ENCODE assay signal across 40 cellular contexts in the genomic region with DNA sequence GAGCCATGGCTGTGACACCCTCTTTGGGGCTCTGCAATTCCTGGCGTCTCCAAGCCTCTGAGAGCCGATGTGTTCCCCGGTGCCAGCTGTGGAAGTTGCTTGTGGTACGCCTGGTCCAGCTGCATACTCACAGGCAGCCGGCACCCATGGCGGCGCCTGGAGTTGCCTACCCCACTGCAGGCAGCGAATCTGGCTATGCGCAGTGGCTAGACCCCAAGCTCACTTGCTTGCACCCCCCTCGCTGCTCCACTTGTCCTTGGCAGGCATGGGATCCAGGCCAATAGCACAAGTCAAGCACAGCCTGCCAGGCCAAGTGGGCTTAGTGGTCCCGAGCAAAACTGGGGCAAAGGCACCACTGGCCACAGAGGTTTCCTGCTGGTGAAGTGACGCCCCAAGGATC. TPM values are rescaled to one million over a fixed set of nuclear protein-coding genes. Genes with fewer than 3 reads are reported as not detected.
"Had no signal": no experiment of that assay in that cellular context is flagged by ENCODE, and none has a peak within 500 bp of the region (broad histone marks: within the 10 kb centered on the region; RNA-seq: fewer than 3 reads in every experiment).

No MANE protein-coding gene starts in this region.

- H3K27me3 ChIP-seq: brain microvascular endothelial cell, esophagus muscularis mucosa, heart right ventricle, suprapubic skin, tibial nerve, uterus had no signal

- H3K9me3 Mint-ChIP-seq: T-helper 1 cell treated with Interleukin-12 subunit alpha and Interleukin-12 subunit beta and Interleukin-4 antibody, amounts not matched to agents 30 μg/mL and 1 μg/mL, for 36 hours had no signal

- DNase-seq: activated CD4-positive, alpha-beta T cell treated with anti-CD3 and anti-CD28 coated beads for 48 hours; activated CD4-positive, alpha-beta T cell treated with anti-CD3 and anti-CD28 coated beads, Interleukin-2, amount 50 U/mL, for 48 hours; activated CD8-positive, alpha-beta memory T cell treated with anti-CD3 and anti-CD28 coated beads, Interleukin-2, amount 50 U/mL, for 48 hours; activated gamma-delta T cell; activated naive CD4-positive, alpha-beta T cell treated with anti-CD3 and anti-CD28 coated beads, Interleukin-2, amount 10 ng/mL, durations not matched to agents 7 days and 5 days; activated naive CD8-positive, alpha-beta T cell treated with anti-CD3 and anti-CD28 coated beads, Interleukin-2, amount 10 ng/mL, durations not matched to agents 7 days and 5 days; activated T-cell treated with anti-CD3 and anti-CD28 coated beads, Interleukin-2, amount 50 U/mL, for 24 hours; amniotic stem cell; brain microvascular endothelial cell; caudate nucleus; foreskin melanocyte; heart right ventricle; kidney glomerular epithelial cell; small intestine; stimulated activated CD4-positive, alpha-beta T cell treated with anti-CD3 and anti-CD28 coated beads, Interleukin-4, amount 100 ng/mL, for 4 hours; stimulated activated CD8-positive, alpha-beta memory T cell treated with anti-CD3 and anti-CD28 coated beads, Interleukin-4, amount 100 ng/mL, for 48 hours; stimulated activated naive CD4-positive, alpha-beta T cell; SW 1271; T-helper 9 cell; uterus had no signal

- H3K4me1 Mint-ChIP-seq: activated naive CD4-positive, alpha-beta T cell treated with anti-CD3 and anti-CD28 coated beads, Interleukin-2, amount 10 ng/mL, durations not matched to agents 7 days and 5 days; activated naive CD8-positive, alpha-beta T cell treated with anti-CD3 and anti-CD28 coated beads, Interleukin-2, amount 10 ng/mL, durations not matched to agents 7 days and 5 days had no signal

- H3K36me3 ChIP-seq: brain microvascular endothelial cell, esophagus muscularis mucosa, heart right ventricle, suprapubic skin, tibial nerve, uterus had no signal

- FAIRE-seq: astrocyte, TTC549 had no signal

- H3K27ac Mint-ChIP-seq: activated naive CD4-positive, alpha-beta T cell treated with anti-CD3 and anti-CD28 coated beads, Interleukin-2, amount 10 ng/mL, durations not matched to agents 7 days and 5 days; activated naive CD8-positive, alpha-beta T cell treated with anti-CD3 and anti-CD28 coated beads, Interleukin-2, amount 10 ng/mL, durations not matched to agents 7 days and 5 days; activated T-cell treated with anti-CD3 and anti-CD28 coated beads, Interleukin-2, amount 50 U/mL, for 24 hours; natural killer cell treated with Interleukin-12 subunit alpha and Interleukin-12 subunit beta and Interleukin-15 and Interleukin-18, amount 100 ng/mL, for 72 hours; progenitor cell of endocrine pancreas; T-helper 1 cell treated with Interleukin-12 subunit alpha and Interleukin-12 subunit beta and Interleukin-4 antibody, amounts not matched to agents 30 μg/mL and 1 μg/mL, for 36 hours had no signal

- H3K4me3 Mint-ChIP-seq: activated naive CD4-positive, alpha-beta T cell treated with anti-CD3 and anti-CD28 coated beads, Interleukin-2, amount 10 ng/mL, durations not matched to agents 7 days and 5 days; activated naive CD8-positive, alpha-beta T cell treated with anti-CD3 and anti-CD28 coated beads, Interleukin-2, amount 10 ng/mL, durations not matched to agents 7 days and 5 days; activated T-cell treated with anti-CD3 and anti-CD28 coated beads, Interleukin-2, amount 50 U/mL, for 24 hours; natural killer cell treated with Interleukin-12 subunit alpha and Interleukin-12 subunit beta and Interleukin-15 and Interleukin-18, amount 100 ng/mL, for 72 hours; T-helper 1 cell treated with Interleukin-12 subunit alpha and Interleukin-12 subunit beta and Interleukin-4 antibody, amounts not matched to agents 30 μg/mL and 1 μg/mL, for 36 hours had no signal

- H3K27me3 Mint-ChIP-seq: activated naive CD4-positive, alpha-beta T cell treated with anti-CD3 and anti-CD28 coated beads, Interleukin-2, amount 10 ng/mL, durations not matched to agents 7 days and 5 days; activated naive CD8-positive, alpha-beta T cell treated with anti-CD3 and anti-CD28 coated beads, Interleukin-2, amount 10 ng/mL, durations not matched to agents 7 days and 5 days; activated T-cell treated with anti-CD3 and anti-CD28 coated beads, Interleukin-2, amount 50 U/mL, for 24 hours; natural killer cell treated with Interleukin-12 subunit alpha and Interleukin-12 subunit beta and Interleukin-15 and Interleukin-18, amount 100 ng/mL, for 72 hours; progenitor cell of endocrine pancreas had no signal

- H3K27ac ChIP-seq: brain microvascular endothelial cell, esophagus muscularis mucosa, heart right ventricle, suprapubic skin, tibial nerve, uterus, VCaP had no signal

- H3K36me3 Mint-ChIP-seq: activated naive CD4-positive, alpha-beta T cell treated with anti-CD3 and anti-CD28 coated beads, Interleukin-2, amount 10 ng/mL, durations not matched to agents 7 days and 5 days; activated naive CD8-positive, alpha-beta T cell treated with anti-CD3 and anti-CD28 coated beads, Interleukin-2, amount 10 ng/mL, durations not matched to agents 7 days and 5 days; natural killer cell treated with Interleukin-12 subunit alpha and Interleukin-12 subunit beta and Interleukin-15 and Interleukin-18, amount 100 ng/mL, for 72 hours had no signal

- H3K4me1 ChIP-seq: esophagus muscularis mucosa, heart right ventricle, suprapubic skin, tibial nerve, uterus had no signal

- ATAC-seq: activated CD4-positive, CD25-positive, alpha-beta regulatory T cell treated with anti-CD3 and anti-CD28 coated beads, Interleukin-2, amount 50 U/mL, for 24 hours; heart right ventricle; left lobe of liver; mucosa of descending colon; natural killer cell treated with Interleukin-12 subunit alpha and Interleukin-12 subunit beta and Interleukin-15 and Interleukin-18, amount 100 ng/mL, for 72 hours; sciatic nerve had no signal

- H3K9me3 ChIP-seq: mucosa of descending colon, suprapubic skin, tibial nerve, uterus had no signal

- H3K4me3 ChIP-seq: esophagus muscularis mucosa, heart right ventricle, mucosa of descending colon, suprapubic skin, tibial nerve, uterus had no signal

RNA-seq across cellular contexts. Expression of gene GABRA6, which starts 24.7 kb away (rescaled TPM):
- total RNA-seq: activated CD8-positive, alpha-beta memory T cell treated with anti-CD3 and anti-CD28 coated beads for 36 hours; activated naive CD8-positive, alpha-beta T cell treated with anti-CD3 and anti-CD28 coated beads, Interleukin-2, amount 10 ng/mL, durations not matched to agents 7 days and 5 days; astrocyte; esophagus muscularis mucosa; glomerular endothelial cell; heart right ventricle; left lobe of liver; lung microvascular endothelial cell; mesenteric fat pad; mucosa of descending colon; myocyte; natural killer cell treated with Interleukin-12 subunit alpha and Interleukin-12 subunit beta and Interleukin-15 and Interleukin-18, amount 100 ng/mL, for 72 hours; osteoblast; progenitor cell of endocrine pancreas; renal cortical epithelial cell; sciatic nerve; suprapubic skin; tibial nerve; uterus had no signal
- polyA plus RNA-seq: heart right ventricle, small intestine had no signal
